26 cellular contexts compared by ENCODE assay signal in genomic region chr19:54047626-54048025, GRCh38. TPM values are rescaled to one million over a fixed set of nuclear protein-coding genes. Genes with fewer than 3 reads are reported as not detected.
"Had no signal": no experiment of that assay in that cellular context is flagged by ENCODE, and none has a peak within 500 bp of the region (broad histone marks: within the 10 kb centered on the region; RNA-seq: fewer than 3 reads in every experiment).

No MANE protein-coding gene starts in this region.

- FAIRE-seq: colon, frontal cortex, keratinocyte had no signal

- H3K27ac ChIP-seq: brain microvascular endothelial cell, epithelial cell of prostate had no signal

- ATAC-seq: activated CD8-positive, alpha-beta T cell treated with anti-CD3 and anti-CD28 coated beads for 36 hours had no signal

- H3K27me3 ChIP-seq: brain microvascular endothelial cell had no signal

- H3K36me3 ChIP-seq: brain microvascular endothelial cell had no signal

- DNase-seq: activated CD4-positive, alpha-beta T cell treated with anti-CD3 and anti-CD28 coated beads, Interleukin-2, amount 10 ng/mL, durations not matched to agents 24 days and 14 days; activated CD8-positive, alpha-beta T cell treated with anti-CD3 and anti-CD28 coated beads for 36 hours; activated effector memory CD4-positive, alpha-beta T cell treated with Interleukin-2 at 50 U/mL for 16 hours; activated naive CD4-positive, alpha-beta T cell treated with anti-CD3 and anti-CD28 coated beads, Interleukin-2, amount 50 U/mL, for 16 hours; activated T-cell treated with anti-CD3 and anti-CD28 coated beads, Interleukin-2, amount 50 U/mL, for 48 hours; brain microvascular endothelial cell; central memory CD4-positive, alpha-beta T cell; endodermal cell; midbrain; retina; stimulated activated CD4-positive, alpha-beta T cell treated with anti-CD3 and anti-CD28 coated beads, Interleukin-1b, Interleukin-23, amount 100 ng/mL, for 48 hours; stimulated activated CD8-positive, alpha-beta memory T cell treated with anti-CD3 and anti-CD28 coated beads, Interleukin-4, amount 100 ng/mL, for 48 hours; stimulated activated naive CD4-positive, alpha-beta T cell had no signal

RNA-seq across cellular contexts. Expression of gene VSTM1, which starts 16.1 kb away (rescaled TPM):
- total RNA-seq: activated CD4-positive, alpha-beta T cell treated with anti-CD3 and anti-CD28 coated beads, Interleukin-2, amount 10 ng/mL, durations not matched to agents 24 days and 14 days; activated CD8-positive, alpha-beta T cell treated with anti-CD3 and anti-CD28 coated beads for 36 hours; aorta; endodermal cell; fibroblast of lung; frontal cortex; lung microvascular endothelial cell; myocyte; omental fat pad; ureter had no signal
- polyA plus RNA-seq: aorta, fibroblast of lung, keratinocyte, neural cell had no signal

RNA-seq across cellular contexts. Expression of gene TARM1, which starts 33.5 kb away (rescaled TPM):
- total RNA-seq: activated CD4-positive, alpha-beta T cell treated with anti-CD3 and anti-CD28 coated beads, Interleukin-2, amount 10 ng/mL, durations not matched to agents 24 days and 14 days; activated CD8-positive, alpha-beta T cell treated with anti-CD3 and anti-CD28 coated beads for 36 hours; aorta; endodermal cell; fibroblast of lung; frontal cortex; lung microvascular endothelial cell; myocyte; omental fat pad; posterior vena cava; ureter had no signal
- polyA plus RNA-seq: aorta, fibroblast of lung, keratinocyte, neural cell, thymus had no signal

RNA-seq across cellular contexts. Expression of gene OSCAR, which starts 53.0 kb away (rescaled TPM):
- total RNA-seq: frontal cortex, lung microvascular endothelial cell, myocyte had no signal

RNA-seq across cellular contexts. Expression of gene CACNG6, which starts 56.2 kb away (rescaled TPM):
- total RNA-seq: activated CD4-positive, alpha-beta T cell treated with anti-CD3 and anti-CD28 coated beads, Interleukin-2, amount 10 ng/mL, durations not matched to agents 24 days and 14 days; activated CD8-positive, alpha-beta T cell treated with anti-CD3 and anti-CD28 coated beads for 36 hours; aorta; omental fat pad; posterior vena cava; ureter had no signal
- polyA plus RNA-seq: fibroblast of lung, keratinocyte had no signal
